In the genomic region with DNA sequence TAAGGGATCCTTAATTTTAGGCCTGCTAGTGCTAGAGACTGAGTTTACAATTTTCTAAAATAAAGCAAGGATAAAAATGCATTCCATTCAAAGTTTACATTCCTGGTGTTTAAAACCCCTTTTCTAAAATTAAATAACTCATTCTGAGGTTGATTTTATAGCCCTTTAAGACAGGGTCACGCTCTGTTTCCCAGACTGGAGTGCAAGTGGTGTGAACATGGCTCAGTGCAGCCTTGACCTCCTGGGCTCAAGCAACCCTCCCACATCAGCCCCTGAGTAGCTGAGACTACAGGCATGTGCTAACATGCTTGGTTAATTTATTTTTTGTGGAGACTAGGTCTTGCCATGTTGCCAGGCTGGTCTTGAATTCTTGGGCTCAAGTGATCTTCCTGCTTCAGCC, we compare ENCODE assay signal across 21 cellular contexts. TPM values are rescaled to one million over a fixed set of nuclear protein-coding genes. Genes with fewer than 3 reads are reported as not detected.
DNase-seq lines count a peak whose midpoint lies in the region; ATAC-seq and TF ChIP-seq lines count a peak whose summit lies in the region.
"Had no signal": no experiment of that assay in that cellular context is flagged by ENCODE, and none has a peak within 500 bp of the region (broad histone marks: within the 10 kb centered on the region; RNA-seq: fewer than 3 reads in every experiment).

No MANE protein-coding gene starts in this region.

- no peaks in the 10 kb centered on the region for H3K36me3 ChIP-seq in kidney epithelial cell (ENCODE audit: control insufficient read depth, insufficient read depth, low read length)
- H3K36me3 ChIP-seq: left lung, right atrium auricular region, SJSA1 had no signal

- ATAC-seq in HG03342 (IDR thresholded peaks at IDR 0.05; ENCODE audit: unreplicated experiment) (no peak), HG03432 (IDR thresholded peaks at IDR 0.05; ENCODE audit: unreplicated experiment) (no peak)
- ATAC-seq: activated CD8-positive, alpha-beta memory T cell treated with anti-CD3 and anti-CD28 coated beads, Interleukin-2, amount 10 ng/mL, durations not matched to agents 7 days and 5 days; left lung had no signal

- TF ChIP-seq CTCF in AG09309 (IDR thresholded peaks at IDR 0.05; ENCODE audit: control insufficient read depth, insufficient read depth, low read depth, low read length, missing control alignments) (no peak), kidney epithelial cell (IDR thresholded peaks at IDR 0.05; ENCODE audit: insufficient read depth, low read length, poor library complexity, severe bottlenecking) (no peak)

- no peaks in the 10 kb centered on the region for H3K27me3 ChIP-seq in kidney epithelial cell (ENCODE audit: control insufficient read depth, insufficient read depth, low read length)
- H3K27me3 ChIP-seq: left lung, right atrium auricular region, SJSA1 had no signal

- H3K4me3 ChIP-seq in AG09309 (ENCODE audit: control insufficient read depth, low read depth, low read length) (no peak overlapping the region), kidney epithelial cell (ENCODE audit: low read depth, low read length) (no peak overlapping the region)
- H3K4me3 ChIP-seq: left lung, right atrium auricular region, SJSA1 had no signal

- DNase-seq in AG09309 (ENCODE audit: low read depth) (peak; percentile 47), GM04504 (ENCODE audit: low read depth) (peak; percentile 46), astrocyte of the hippocampus (ENCODE audit: low read depth, low spot score) (peak; percentile 46), kidney epithelial cell (ENCODE audit: low read depth) (peak; percentile 52), occipital lobe (lab: John Stamatoyannopoulos, UW) (no peak), NCI-H1417 treated with DMSO at 0.1 percent for 48 hours (lab: John Stamatoyannopoulos, UW) (no peak)
- DNase-seq: activated CD4-positive, alpha-beta T cell treated with anti-CD3 and anti-CD28 coated beads for 1 hour; activated CD8-positive, alpha-beta memory T cell treated with anti-CD3 and anti-CD28 coated beads, Interleukin-2, amount 10 ng/mL, durations not matched to agents 7 days and 5 days; activated effector memory CD4-positive, alpha-beta T cell treated with anti-CD3 and anti-CD28 coated beads, Interleukin-2, amount 50 U/mL, for 16 hours; amygdala; COR-L47; left lung; NCI-H1105 treated with DMSO at 0.1 percent for 48 hours; NCI-H2171 treated with DMSO at 0.1 percent for 48 hours; NCI-H774; nucleus accumbens; stimulated activated naive CD4-positive, alpha-beta T cell treated with Interleukin-2 at 50 U/mL for 16 hours had no signal

RNA-seq across cellular contexts. Expression of gene CDKL2, which starts 6.8 kb away (rescaled TPM):
- total RNA-seq in kidney epithelial cell = 3.9 and 4.1 TPM in 2 replicates
- total RNA-seq in occipital lobe = 59.4 TPM

RNA-seq across cellular contexts. Expression of gene G3BP2, which starts 36.0 kb away (rescaled TPM):
- 127 and 135 TPM in 2 replicates for total RNA-seq in kidney epithelial cell
- total RNA-seq in occipital lobe = 395 TPM

Comparison
In these comparisons a context has a peak if more than half of its experiments do, and no peak if none do; other contexts are left out.
1. DNase-seq: peak in AG09309 (single experiment), GM04504 (single experiment), astrocyte of the hippocampus (single experiment) and kidney epithelial cell (single experiment); none in occipital lobe (single experiment) and NCI-H1417 treated with DMSO at 0.1 percent for 48 hours (single experiment).
2. RNA of gene CDKL2, which starts 6.8 kb away (total RNA-seq): 59.4 TPM in occipital lobe (single experiment); 3.9 to 4.1 TPM in kidney epithelial cell; every median in the first group is over 10 times any median in the second.